ENCODE assay signal across 15 cellular contexts in genomic region chr9:22044583-22044982, GRCh38. TPM values are rescaled to one million over a fixed set of nuclear protein-coding genes. Genes with fewer than 3 reads are reported as not detected.
DNase-seq lines count a peak whose midpoint lies in the region; TF ChIP-seq lines count a peak whose summit lies in the region.
"Had no signal": no experiment of that assay in that cellular context is flagged by ENCODE, and none has a peak within 500 bp of the region (broad histone marks: within the 10 kb centered on the region; RNA-seq: fewer than 3 reads in every experiment).

No MANE protein-coding gene starts in this region.

- no peaks in the 10 kb centered on the region for H3K9me2 ChIP-seq in GM23248 (ENCODE audit: insufficient read depth)

- no peak overlapping the region for H2AFZ ChIP-seq in GM23248

- in situ Hi-C loops in GM23248 (cut with MboI) = no loop called here

- no peaks in the 10 kb centered on the region for H3K36me3 Mint-ChIP-seq in endodermal cell (ENCODE audit: low read depth)
- H3K36me3 Mint-ChIP-seq: CD8-positive, alpha-beta memory T cell; natural killer cell; type B pancreatic cell had no signal

- TF ChIP-seq CTCF in fibroblast of pulmonary artery (IDR thresholded peaks at IDR 0.05; ENCODE audit: low read length, missing control alignments) (no peak), endodermal cell (conservative IDR thresholded peaks at IDR 0.05) (no peak), dorsolateral prefrontal cortex (IDR thresholded peaks at IDR 0.05 in 54 of 56, conservative IDR thresholded peaks at IDR 0.05 in 2 of 56; ENCODE audit: low read depth in 1 of 56, partially characterized antibody in 56 of 56) (no peak)

- H3K79me2 ChIP-seq in GM23248 (ENCODE audit: insufficient read depth) = no peaks in the 10 kb centered on the region

- H3K27me3 ChIP-seq in GM23248 (replicated peaks; ENCODE audit: insufficient read depth) (no peaks in the 10 kb centered on the region), adipocyte (replicated peaks; ENCODE audit: control insufficient read depth, insufficient read depth, low read length) (no peaks in the 10 kb centered on the region), endodermal cell (ENCODE audit: control insufficient read depth, insufficient read depth, low read length, poor library complexity, severe bottlenecking) (no peaks in the 10 kb centered on the region), dorsolateral prefrontal cortex (peaks cover 0 to 16% (median 0%) of the 10 kb centered on the region in 45 donors)

- intact Hi-C loops in dorsolateral prefrontal cortex (cut with DNase I) = no loop called here

- H3K9me3 ChIP-seq in GM23248 (ENCODE audit: low read depth) (no peaks in the 10 kb centered on the region), adipocyte (ENCODE audit: control insufficient read depth, low read length) (no peaks in the 10 kb centered on the region), endodermal cell (ENCODE audit: control insufficient read depth, low read length) (no peaks in the 10 kb centered on the region)

- no peak overlapping the region for H3K4me3 Mint-ChIP-seq in endodermal cell
- H3K4me3 Mint-ChIP-seq: CD8-positive, alpha-beta memory T cell; natural killer cell; type B pancreatic cell had no signal

- H4K20me1 ChIP-seq in GM23248 (ENCODE audit: insufficient read depth) = no peaks in the 10 kb centered on the region

- peak overlapping the region; percentile 35 for H3K4me2 ChIP-seq in GM23248 (ENCODE audit: unreplicated experiment)

- H3K4me3 ChIP-seq in GM23248 (no peak overlapping the region), adipocyte (ENCODE audit: low read length) (no peak overlapping the region), fibroblast of pulmonary artery (replicated peaks; ENCODE audit: low read depth, low read length) (no peak overlapping the region), skeletal muscle cell (ENCODE audit: low read depth, low read length) (no peak overlapping the region), endodermal cell (ENCODE audit: low read length) (no peak overlapping the region), dorsolateral prefrontal cortex (no peak overlapping the region)
- H3K4me3 ChIP-seq: cardiac muscle cell had no signal

- H3K9me3 Mint-ChIP-seq in endodermal cell = no peaks in the 10 kb centered on the region
- H3K9me3 Mint-ChIP-seq: CD8-positive, alpha-beta memory T cell; natural killer cell; type B pancreatic cell had no signal

- H3K36me3 ChIP-seq in GM23248 (ENCODE audit: low read depth) = no peaks in the 10 kb centered on the region
- H3K36me3 ChIP-seq in adipocyte (ENCODE audit: control insufficient read depth, insufficient read depth, low read length, severe bottlenecking) = no peaks in the 10 kb centered on the region
- no peaks in the 10 kb centered on the region for H3K36me3 ChIP-seq in endodermal cell (ENCODE audit: control insufficient read depth, insufficient read depth, low read length)
- H3K36me3 ChIP-seq: cardiac muscle cell had no signal

- peaks cover 51% of the 10 kb centered on the region for H3K4me1 ChIP-seq in GM23248 (ENCODE audit: insufficient read depth)
- peaks cover 50% of the 10 kb centered on the region for H3K4me1 ChIP-seq in adipocyte (ENCODE audit: control insufficient read depth, insufficient read depth, low read length)
- no peaks in the 10 kb centered on the region for H3K4me1 ChIP-seq in endodermal cell (ENCODE audit: control insufficient read depth, insufficient read depth, low read length)

- peak; percentile 91 for DNase-seq in GM23248
- DNase-seq in adipocyte (ENCODE audit: low read depth) = peak; percentile 62
- DNase-seq in fibroblast of pulmonary artery (ENCODE audit: low read depth) = peak; percentile 91
- peak; percentile 67 for DNase-seq in skeletal muscle cell (ENCODE audit: low read depth)
- DNase-seq in GDM1 (lab: John Stamatoyannopoulos, UW) = no peak
- no peak for DNase-seq in endodermal cell
- no peak for DNase-seq in dorsolateral prefrontal cortex
- no peak for DNase-seq in NCI-H2196 treated with DMSO at 0.1 percent for 48 hours (lab: John Stamatoyannopoulos, UW; ENCODE audit: unreplicated experiment)
- DNase-seq: CD8-positive, alpha-beta memory T cell; MV-4-11; natural killer cell; NCI-H2171 treated with DMSO at 0.1 percent for 48 hours; right cardiac atrium had no signal

- H3K27ac Mint-ChIP-seq in endodermal cell = no peak overlapping the region
- H3K27ac Mint-ChIP-seq: CD8-positive, alpha-beta memory T cell; natural killer cell; type B pancreatic cell had no signal

- H3K27ac ChIP-seq in GM23248 = no peak overlapping the region
- no peak overlapping the region for H3K27ac ChIP-seq in endodermal cell (ENCODE audit: low read depth, low read length)
- no peak overlapping the region for H3K27ac ChIP-seq in dorsolateral prefrontal cortex
- H3K27ac ChIP-seq: cardiac muscle cell had no signal

- no peak overlapping the region for H3K9ac ChIP-seq in GM23248
- no peak overlapping the region for H3K9ac ChIP-seq in adipocyte (ENCODE audit: low read length)
- H3K9ac ChIP-seq in endodermal cell (ENCODE audit: extremely low read depth, low read length, poor library complexity, severe bottlenecking) = no peak overlapping the region

- H3K27me3 Mint-ChIP-seq in endodermal cell (ENCODE audit: insufficient read depth) = peaks cover 5% of the 10 kb centered on the region
- H3K27me3 Mint-ChIP-seq: type B pancreatic cell had no signal

- no peaks in the 10 kb centered on the region for H3K4me1 Mint-ChIP-seq in endodermal cell
- H3K4me1 Mint-ChIP-seq: natural killer cell had no signal

- H3F3A ChIP-seq in GM23248 (ENCODE audit: insufficient read depth) = peaks cover 37% of the 10 kb centered on the region

RNA-seq across cellular contexts. Expression of gene CDKN2B, which starts 35.5 kb away (rescaled TPM):
- total RNA-seq in GM23248 (2014; rRNA removed; shearing (Covaris generic)) = 5.3 and 10.6 TPM in 2 replicates
- polyA plus RNA-seq in GM23248 (2016; fragmentation: Nextera tagmentation; extraction: Ambion mirVana) = 6.7 and 8.9 TPM in 2 replicates
- total RNA-seq in endodermal cell = 10 to 100 TPM in 1 of 2 donors, 1 to 10 TPM in 1; 4.5 to 11.4 TPM
- 2.3 TPM for polyA plus RNA-seq in endodermal cell (2013, experiment 1 of 2)
- polyA plus RNA-seq in endodermal cell (2013, experiment 2 of 2) = 4.1 TPM
- 10 to 100 TPM in 1 of 120 experiments, 1 to 10 TPM in 119; 1.4 to 10.3 (median 2.9) TPM for total RNA-seq in dorsolateral prefrontal cortex

RNA-seq across cellular contexts. Expression of gene CDKN2B-AS1, which starts 50.0 kb away (rescaled TPM):
- total RNA-seq in GM23248 (2014; rRNA removed; shearing (Covaris generic)) = 1.3 and 4.1 TPM in 2 replicates
- 0.58 and 0.61 TPM in 2 replicates for polyA plus RNA-seq in GM23248 (2016; fragmentation: Nextera tagmentation; extraction: Ambion mirVana)
- total RNA-seq in endodermal cell (not detected), dorsolateral prefrontal cortex (1 to 10 TPM in 119 of 120 experiments, under 1 TPM in 1; 0.63 to 5.4 (median 2.5) TPM)
- polyA plus RNA-seq in endodermal cell (2013, experiment 1 of 2) = 0.61 TPM
- 0.37 TPM for polyA plus RNA-seq in endodermal cell (2013, experiment 2 of 2)
- total RNA-seq: cardiac muscle cell had no signal
- polyA plus RNA-seq: cardiac muscle cell; CD8-positive, alpha-beta memory T cell had no signal

RNA-seq across cellular contexts. Expression of gene CDKN2A, which starts 50.4 kb away (rescaled TPM):
- total RNA-seq in GM23248 (2014; rRNA removed; shearing (Covaris generic)) = 18.1 and 27.3 TPM in 2 replicates
- 42.2 and 43.6 TPM in 2 replicates for polyA plus RNA-seq in GM23248 (2016; fragmentation: Nextera tagmentation; extraction: Ambion mirVana)
- 1 to 10 TPM; 1.9 to 6.7 TPM for total RNA-seq in endodermal cell
- 2.1 TPM for polyA plus RNA-seq in endodermal cell (2013, experiment 1 of 2)
- 3.9 TPM for polyA plus RNA-seq in endodermal cell (2013, experiment 2 of 2)
- 10 to 100 TPM in 4 of 120 experiments, 1 to 10 TPM in 115, under 1 TPM in 1; 0.87 to 11.8 (median 5.2) TPM for total RNA-seq in dorsolateral prefrontal cortex
- polyA plus RNA-seq: cardiac muscle cell had no signal

Comparison
In these comparisons a context has a peak if more than half of its experiments do, and no peak if none do; other contexts are left out.
1. DNase-seq: peak in GM23248 (single experiment), adipocyte (single experiment), fibroblast of pulmonary artery (single experiment) and skeletal muscle cell (single experiment); none in GDM1 (single experiment), endodermal cell (single experiment), dorsolateral prefrontal cortex (0 of 10) and NCI-H2196 treated with DMSO at 0.1 percent for 48 hours (single experiment).